Comparison of ENCODE assay signal across 32 cellular contexts in genomic region chr12:117208206-117208605, GRCh38.
"Had no signal": no experiment of that assay in that cellular context is flagged by ENCODE, and none has a peak within 500 bp of the region (broad histone marks: within the 10 kb centered on the region; RNA-seq: fewer than 3 reads in every experiment).

No MANE protein-coding gene starts in this region.

- DNase-seq: activated CD4-positive, alpha-beta memory T cell treated with anti-CD3 and anti-CD28 coated beads for 36 hours; activated CD4-positive, alpha-beta T cell treated with anti-CD3 and anti-CD28 coated beads for 36 hours; activated CD4-positive, alpha-beta T cell treated with anti-CD3 and anti-CD28 coated beads, Interleukin-2, amount 10 ng/mL, durations not matched to agents 24 days and 14 days; activated CD4-positive, CD25-positive, alpha-beta regulatory T cell; activated CD4-positive, CD25-positive, alpha-beta regulatory T cell treated with anti-CD3 and anti-CD28 coated beads, Interleukin-2, amount 50 U/mL, for 72 hours; activated CD8-positive, alpha-beta memory T cell treated with anti-CD3 and anti-CD28 coated beads, Interleukin-2, amount 10 ng/mL, durations not matched to agents 7 days and 5 days; activated CD8-positive, alpha-beta memory T cell treated with anti-CD3 and anti-CD28 coated beads, Interleukin-2, amount 50 U/mL, for 4 hours; activated CD8-positive, alpha-beta T cell treated with anti-CD3 and anti-CD28 coated beads, Interleukin-2, amount 10 ng/mL, durations not matched to agents 7 days and 5 days; activated effector memory CD4-positive, alpha-beta T cell treated with anti-CD3 and anti-CD28 coated beads, Interleukin-2, amount 50 U/mL, for 16 hours; activated naive CD4-positive, alpha-beta T cell treated with anti-CD3 and anti-CD28 coated beads for 36 hours; activated naive CD8-positive, alpha-beta T cell treated with anti-CD3 and anti-CD28 coated beads for 36 hours; activated naive CD8-positive, alpha-beta T cell treated with anti-CD3 and anti-CD28 coated beads, Interleukin-2, amount 50 U/mL, for 24 hours; activated T-cell treated with anti-CD3 and anti-CD28 coated beads, Interleukin-2, amount 50 U/mL, for 1 hour; activated T-cell treated with anti-CD3 and anti-CD28 coated beads, Interleukin-2, amount 50 U/mL, for 48 hours; adrenal gland; amygdala; aorta; body of pancreas; caudate nucleus; cerebellar nuclear complex; colonic mucosa; effector CD8-positive, alpha-beta T cell; foreskin fibroblast; SW 1271; T-cell; T1000 had no signal

- H3K9me3 ChIP-seq: adrenal gland, body of pancreas, colonic mucosa had no signal

- H3K27ac Mint-ChIP-seq: activated CD4-positive, alpha-beta memory T cell treated with anti-CD3 and anti-CD28 coated beads for 36 hours; activated CD4-positive, alpha-beta T cell treated with anti-CD3 and anti-CD28 coated beads for 36 hours; activated CD4-positive, alpha-beta T cell treated with anti-CD3 and anti-CD28 coated beads, Interleukin-2, amount 10 ng/mL, durations not matched to agents 24 days and 14 days; activated CD8-positive, alpha-beta memory T cell treated with anti-CD3 and anti-CD28 coated beads, Interleukin-2, amount 10 ng/mL, durations not matched to agents 7 days and 5 days; activated CD8-positive, alpha-beta T cell treated with anti-CD3 and anti-CD28 coated beads, Interleukin-2, amount 10 ng/mL, durations not matched to agents 7 days and 5 days; activated naive CD4-positive, alpha-beta T cell treated with anti-CD3 and anti-CD28 coated beads for 36 hours; activated naive CD4-positive, alpha-beta T cell treated with anti-CD3 and anti-CD28 coated beads, Interleukin-2, amount 50 U/mL, for 24 hours; activated naive CD8-positive, alpha-beta T cell treated with anti-CD3 and anti-CD28 coated beads for 36 hours; activated naive CD8-positive, alpha-beta T cell treated with anti-CD3 and anti-CD28 coated beads, Interleukin-2, amount 50 U/mL, for 24 hours; activated T-helper 1 cell treated with anti-CD3 and anti-CD28 coated beads, Interleukin-12 subunit alpha, Interleukin-12 subunit beta, Interleukin-2, Interleukin-4 antibody, amounts not matched to agents 30 ng/mL and 10 ng/mL and 1 ng/mL, durations not matched to agents 14 hours and 24 hours and 36 hours; activated T-helper 2 cell treated with anti-CD3 and anti-CD28 coated beads, Interferon-gamma antibody, Interleukin-2, Interleukin-4, amounts not matched to agents 10 μg/mL and 5 μg/mL and 100 μg/mL, durations not matched to agents 14 hours and 24 hours and 36 hours; T-cell; T-helper 1 cell treated with Interleukin-12 subunit alpha and Interleukin-12 subunit beta and Interleukin-4 antibody, amounts not matched to agents 30 μg/mL and 1 μg/mL, for 36 hours; T-helper 2 cell treated with Interferon-gamma antibody and Interleukin-4, amounts not matched to agents 5 μg/mL and 100 μg/mL, for 36 hours had no signal

- H3K36me3 ChIP-seq: adrenal gland, colonic mucosa had no signal

- H3K4me3 Mint-ChIP-seq: activated CD4-positive, alpha-beta memory T cell treated with anti-CD3 and anti-CD28 coated beads for 36 hours; activated CD4-positive, alpha-beta T cell treated with anti-CD3 and anti-CD28 coated beads for 36 hours; activated CD4-positive, alpha-beta T cell treated with anti-CD3 and anti-CD28 coated beads, Interleukin-2, amount 10 ng/mL, durations not matched to agents 24 days and 14 days; activated CD8-positive, alpha-beta memory T cell treated with anti-CD3 and anti-CD28 coated beads, Interleukin-2, amount 10 ng/mL, durations not matched to agents 7 days and 5 days; activated CD8-positive, alpha-beta T cell treated with anti-CD3 and anti-CD28 coated beads, Interleukin-2, amount 10 ng/mL, durations not matched to agents 7 days and 5 days; activated naive CD4-positive, alpha-beta T cell treated with anti-CD3 and anti-CD28 coated beads for 36 hours; activated naive CD4-positive, alpha-beta T cell treated with anti-CD3 and anti-CD28 coated beads, Interleukin-2, amount 50 U/mL, for 24 hours; activated naive CD8-positive, alpha-beta T cell treated with anti-CD3 and anti-CD28 coated beads for 36 hours; activated naive CD8-positive, alpha-beta T cell treated with anti-CD3 and anti-CD28 coated beads, Interleukin-2, amount 50 U/mL, for 24 hours; activated T-helper 1 cell treated with anti-CD3 and anti-CD28 coated beads, Interleukin-12 subunit alpha, Interleukin-12 subunit beta, Interleukin-2, Interleukin-4 antibody, amounts not matched to agents 30 ng/mL and 10 ng/mL and 1 ng/mL, durations not matched to agents 14 hours and 24 hours and 36 hours; T-cell; T-helper 1 cell treated with Interleukin-12 subunit alpha and Interleukin-12 subunit beta and Interleukin-4 antibody, amounts not matched to agents 30 μg/mL and 1 μg/mL, for 36 hours; T-helper 2 cell treated with Interferon-gamma antibody and Interleukin-4, amounts not matched to agents 5 μg/mL and 100 μg/mL, for 36 hours had no signal

- H3K27ac ChIP-seq: adrenal gland, body of pancreas, colonic mucosa had no signal

- H3K4me1 Mint-ChIP-seq: activated CD4-positive, alpha-beta T cell treated with anti-CD3 and anti-CD28 coated beads for 36 hours; activated CD4-positive, alpha-beta T cell treated with anti-CD3 and anti-CD28 coated beads, Interleukin-2, amount 10 ng/mL, durations not matched to agents 24 days and 14 days; activated CD8-positive, alpha-beta memory T cell treated with anti-CD3 and anti-CD28 coated beads, Interleukin-2, amount 10 ng/mL, durations not matched to agents 7 days and 5 days; activated naive CD4-positive, alpha-beta T cell treated with anti-CD3 and anti-CD28 coated beads, Interleukin-2, amount 50 U/mL, for 24 hours; activated naive CD8-positive, alpha-beta T cell treated with anti-CD3 and anti-CD28 coated beads for 36 hours; activated naive CD8-positive, alpha-beta T cell treated with anti-CD3 and anti-CD28 coated beads, Interleukin-2, amount 50 U/mL, for 24 hours; T-cell had no signal

- H3K9me3 Mint-ChIP-seq: activated CD4-positive, alpha-beta memory T cell treated with anti-CD3 and anti-CD28 coated beads for 36 hours; activated CD4-positive, alpha-beta T cell treated with anti-CD3 and anti-CD28 coated beads, Interleukin-2, amount 10 ng/mL, durations not matched to agents 24 days and 14 days; activated naive CD4-positive, alpha-beta T cell treated with anti-CD3 and anti-CD28 coated beads for 36 hours; activated naive CD4-positive, alpha-beta T cell treated with anti-CD3 and anti-CD28 coated beads, Interleukin-2, amount 50 U/mL, for 24 hours; activated naive CD8-positive, alpha-beta T cell treated with anti-CD3 and anti-CD28 coated beads for 36 hours; activated naive CD8-positive, alpha-beta T cell treated with anti-CD3 and anti-CD28 coated beads, Interleukin-2, amount 50 U/mL, for 24 hours; activated T-helper 1 cell treated with anti-CD3 and anti-CD28 coated beads, Interleukin-12 subunit alpha, Interleukin-12 subunit beta, Interleukin-2, Interleukin-4 antibody, amounts not matched to agents 30 ng/mL and 10 ng/mL and 1 ng/mL, durations not matched to agents 14 hours and 24 hours and 36 hours; activated T-helper 2 cell treated with anti-CD3 and anti-CD28 coated beads, Interferon-gamma antibody, Interleukin-2, Interleukin-4, amounts not matched to agents 10 μg/mL and 5 μg/mL and 100 μg/mL, durations not matched to agents 14 hours and 24 hours and 36 hours; T-cell; T-helper 1 cell treated with Interleukin-12 subunit alpha and Interleukin-12 subunit beta and Interleukin-4 antibody, amounts not matched to agents 30 μg/mL and 1 μg/mL, for 36 hours; T-helper 2 cell treated with Interferon-gamma antibody and Interleukin-4, amounts not matched to agents 5 μg/mL and 100 μg/mL, for 36 hours had no signal

- H3K36me3 Mint-ChIP-seq: activated CD4-positive, alpha-beta memory T cell treated with anti-CD3 and anti-CD28 coated beads for 36 hours; activated CD8-positive, alpha-beta memory T cell treated with anti-CD3 and anti-CD28 coated beads, Interleukin-2, amount 10 ng/mL, durations not matched to agents 7 days and 5 days; activated naive CD4-positive, alpha-beta T cell treated with anti-CD3 and anti-CD28 coated beads, Interleukin-2, amount 50 U/mL, for 24 hours; activated naive CD8-positive, alpha-beta T cell treated with anti-CD3 and anti-CD28 coated beads for 36 hours; T-cell had no signal

- H3K4me3 ChIP-seq: adrenal gland, body of pancreas, colonic mucosa had no signal

- H3K27me3 ChIP-seq: body of pancreas, colonic mucosa had no signal

- ATAC-seq: activated CD4-positive, alpha-beta T cell treated with anti-CD3 and anti-CD28 coated beads for 36 hours; activated CD8-positive, alpha-beta memory T cell treated with anti-CD3 and anti-CD28 coated beads, Interleukin-2, amount 10 ng/mL, durations not matched to agents 7 days and 5 days; activated CD8-positive, alpha-beta T cell treated with anti-CD3 and anti-CD28 coated beads, Interleukin-2, amount 10 ng/mL, durations not matched to agents 7 days and 5 days; activated naive CD8-positive, alpha-beta T cell treated with anti-CD3 and anti-CD28 coated beads, Interleukin-2, amount 50 U/mL, for 24 hours; body of pancreas; esophagus mucosa; T-cell had no signal

- H3K4me1 ChIP-seq: adrenal gland, body of pancreas, colonic mucosa had no signal
